In genomic region chr1:117628343-117628742, GRCh38 we compare ENCODE assay signal across 20 cellular contexts.
"Had no signal": no experiment of that assay in that cellular context is flagged by ENCODE, and none has a peak within 500 bp of the region (broad histone marks: within the 10 kb centered on the region; RNA-seq: fewer than 3 reads in every experiment).

No MANE protein-coding gene starts in this region.

- H3K27me3 Mint-ChIP-seq: progenitor cell of endocrine pancreas had no signal

- H3K36me3 ChIP-seq: suprapubic skin, uterus had no signal

- DNase-seq: effector CD4-positive, alpha-beta T cell; foreskin melanocyte; heart left ventricle; hippocampal formation; kidney glomerular epithelial cell; mammary epithelial cell; naive thymus-derived CD8-positive, alpha-beta T cell; right cardiac atrium; small intestine; stimulated activated CD4-positive, alpha-beta T cell treated with anti-CD3 and anti-CD28 coated beads, Interleukin-2, amount 100 ng/mL, for 48 hours; stimulated activated CD8-positive, alpha-beta memory T cell treated with anti-CD3 and anti-CD28 coated beads, Interleukin-4, amount 100 ng/mL, for 48 hours; stimulated activated naive CD8-positive, alpha-beta T cell treated with anti-CD3 and anti-CD28 coated beads, Interleukin-15, Interleukin-2, amounts not matched to agents 100 U/mL and 50 U/mL, for 24 hours; tibial artery; upper lobe of left lung; uterus had no signal

- H3K4me3 ChIP-seq: coronary artery, heart left ventricle, suprapubic skin, tibial artery, upper lobe of left lung, uterus had no signal

- H3K27ac Mint-ChIP-seq: stimulated activated effector memory CD8-positive, alpha-beta T cell treated with anti-CD3 and anti-CD28 coated beads, Interleukin-12 subunit alpha, Interleukin-12 subunit beta, amount 100 ng/mL, for 72 hours had no signal

- H3K27ac ChIP-seq: coronary artery, heart left ventricle, neutrophil, suprapubic skin, tibial artery, upper lobe of left lung, uterus had no signal

- ATAC-seq: heart left ventricle; naive thymus-derived CD8-positive, alpha-beta T cell; right cardiac atrium; stimulated activated effector memory CD8-positive, alpha-beta T cell treated with anti-CD3 and anti-CD28 coated beads, Interleukin-12 subunit alpha, Interleukin-12 subunit beta, amount 100 ng/mL, for 72 hours; stimulated activated naive CD8-positive, alpha-beta T cell treated with anti-CD3 and anti-CD28 coated beads, Interleukin-15, Interleukin-2, amounts not matched to agents 100 U/mL and 50 U/mL, for 24 hours had no signal

- H3K4me1 ChIP-seq: suprapubic skin, uterus had no signal

- H3K27me3 ChIP-seq: heart left ventricle, neutrophil, suprapubic skin, tibial artery, upper lobe of left lung, uterus had no signal

- H3K9me3 ChIP-seq: heart left ventricle, neutrophil, suprapubic skin, tibial artery, upper lobe of left lung, uterus had no signal

- H3K4me3 Mint-ChIP-seq: stimulated activated effector memory CD8-positive, alpha-beta T cell treated with anti-CD3 and anti-CD28 coated beads, Interleukin-12 subunit alpha, Interleukin-12 subunit beta, amount 100 ng/mL, for 72 hours had no signal

- H3K9me3 Mint-ChIP-seq: naive thymus-derived CD8-positive, alpha-beta T cell; stimulated activated effector memory CD8-positive, alpha-beta T cell treated with anti-CD3 and anti-CD28 coated beads, Interleukin-12 subunit alpha, Interleukin-12 subunit beta, amount 100 ng/mL, for 72 hours had no signal
